Comparison of ENCODE assay signal across 1 cellular context in genomic region chr2:219442206-219443015, GRCh38.
TF ChIP-seq lines count a peak whose summit lies in the region.

No MANE protein-coding gene starts in this region.

TF ChIP-seq in HepG2, 621 proteins besides CTCF, POLR2A, EP300 and RAD21:
- TF ChIP-seq FOXJ3 (CRISPR knock-in tag; IDR thresholded peaks at IDR 0.05; ENCODE audit: borderline replicate concordance) (no peak), SIX1 (CRISPR knock-in tag; IDR thresholded peaks at IDR 0.05; ENCODE audit: borderline replicate concordance) (no peak), ZNF614 (CRISPR knock-in tag; IDR thresholded peaks at IDR 0.05; ENCODE audit: borderline replicate concordance) (no peak), IRX3 (CRISPR knock-in tag; IDR thresholded peaks at IDR 0.05; ENCODE audit: borderline replicate concordance, low read depth) (no peak), PAWR (CRISPR knock-in tag; IDR thresholded peaks at IDR 0.05; ENCODE audit: borderline replicate concordance) (no peak), PBX3 (CRISPR knock-in tag; IDR thresholded peaks at IDR 0.05; ENCODE audit: borderline replicate concordance) (no peak), GMEB2 (CRISPR knock-in tag; IDR thresholded peaks at IDR 0.05; ENCODE audit: low read depth) (no peak), ZNF414 (CRISPR knock-in tag; IDR thresholded peaks at IDR 0.05) (no peak), CCDC6 (CRISPR knock-in tag; IDR thresholded peaks at IDR 0.05) (no peak), TARDBP (CRISPR knock-in tag; IDR thresholded peaks at IDR 0.05) (no peak), GFI1 (CRISPR knock-in tag; IDR thresholded peaks at IDR 0.05; ENCODE audit: borderline replicate concordance) (no peak), DBP (CRISPR knock-in tag; IDR thresholded peaks at IDR 0.05; ENCODE audit: not compliant biosample characterization) (no peak), BRCA1 (CRISPR knock-in tag; IDR thresholded peaks at IDR 0.05) (no peak), SETDB1 (CRISPR knock-in tag; IDR thresholded peaks at IDR 0.05; ENCODE audit: borderline replicate concordance) (no peak), ETV6 (CRISPR knock-in tag; conservative IDR thresholded peaks at IDR 0.05) (no peak), ZNF530 (CRISPR knock-in tag; IDR thresholded peaks at IDR 0.05; ENCODE audit: low read depth) (no peak), CHD2 (IDR thresholded peaks at IDR 0.05; ENCODE audit: low read depth, low read length) (no peak), ZNF619 (CRISPR knock-in tag; IDR thresholded peaks at IDR 0.05) (no peak), HNRNPK (IDR thresholded peaks at IDR 0.05; ENCODE audit: low read depth, low read length, poor library complexity, severe bottlenecking) (no peak), NR2C2 (CRISPR knock-in tag; IDR thresholded peaks at IDR 0.05; ENCODE audit: borderline replicate concordance) (no peak)
